ENCODE assay signal across 21 cellular contexts in the genomic region with DNA sequence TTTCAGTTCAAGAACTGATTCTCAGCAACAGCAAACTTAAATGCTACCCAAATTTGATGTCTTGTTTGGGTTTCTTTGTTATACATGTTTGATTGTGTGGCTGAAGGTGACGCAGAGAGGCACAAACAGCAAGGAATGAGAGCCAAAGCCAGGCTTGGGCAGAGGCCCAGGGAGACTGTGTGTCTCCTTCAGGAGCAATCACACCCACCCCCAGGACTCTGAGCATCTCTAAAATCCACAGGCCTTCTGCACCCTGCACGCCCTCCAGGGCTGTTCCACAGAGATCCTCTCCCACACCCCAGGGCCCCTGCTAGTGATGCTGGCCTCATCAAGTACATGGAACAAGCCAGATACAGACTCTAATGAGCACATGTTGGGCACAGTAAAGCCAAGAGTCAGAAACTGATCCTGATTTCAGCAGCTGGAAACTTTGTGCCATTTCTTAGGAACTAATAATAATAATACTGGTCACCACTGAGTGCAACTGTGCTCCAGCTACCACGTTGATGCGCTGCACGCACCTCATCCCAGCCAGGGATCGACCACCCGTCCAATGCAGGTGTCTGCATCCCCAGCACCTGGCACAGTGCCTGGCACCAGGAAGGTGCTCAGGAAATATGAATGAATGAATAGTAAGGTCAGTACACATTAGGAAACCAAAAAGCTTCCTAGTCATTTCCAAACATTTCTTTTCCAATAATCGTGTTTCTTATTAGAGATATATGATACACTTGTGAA. TPM values are rescaled to one million over a fixed set of nuclear protein-coding genes. Genes with fewer than 3 reads are reported as not detected.
DNase-seq lines count a peak whose midpoint lies in the region; ATAC-seq, FAIRE-seq and TF ChIP-seq lines count a peak whose summit lies in the region.
"Had no signal": no experiment of that assay in that cellular context is flagged by ENCODE, and none has a peak within 500 bp of the region (broad histone marks: within the 10 kb centered on the region; RNA-seq: fewer than 3 reads in every experiment).

No MANE protein-coding gene starts in this region.

- H3K4me3 ChIP-seq in PC-3 (ENCODE audit: low read length) (no peak overlapping the region), gastrocnemius medialis (no peak overlapping the region)
- H3K4me3 ChIP-seq: transverse colon had no signal

- no peak overlapping the region for H3K4me2 ChIP-seq in PC-3 (ENCODE audit: low read length)

- peaks cover 9% of the 10 kb centered on the region for H3K36me3 Mint-ChIP-seq in Calu3 (ENCODE audit: insufficient read depth, unreplicated experiment)

- in situ Hi-C loops in gastrocnemius medialis (cut with MboI; ENCODE audit: low sequenced_read_pairs in 4 of 4), result no loop called here

- intact Hi-C loops in Calu3 (cut with micrococcal nuclease; ENCODE audit: unreplicated experiment) (no loop called here), PC-3 (cut with micrococcal nuclease) (no loop called here), gastrocnemius medialis (cut with DNase I; ENCODE audit: low total_unique reads) (no loop called here)

- H3K27ac ChIP-seq in PC-3 (ENCODE audit: low read length) (peak overlapping the region; percentile 90), gastrocnemius medialis (peak overlapping the region; percentile 79 to 92 (median 86))

- no peak for TF ChIP-seq POLR2A in gastrocnemius medialis (IDR thresholded peaks at IDR 0.05)

- peak overlapping the region; percentile 92 for H3K27ac Mint-ChIP-seq in Calu3 (ENCODE audit: unreplicated experiment)
- H3K27ac Mint-ChIP-seq: nephron progenitor cell had no signal

- peaks cover 25% of the 10 kb centered on the region for H3K4me1 Mint-ChIP-seq in Calu3 (ENCODE audit: low read depth, unreplicated experiment)

- ATAC-seq in PC-3, result no peak
- ATAC-seq in gastrocnemius medialis, result no peak
- no peak for ATAC-seq in HG02798 (IDR thresholded peaks at IDR 0.05; ENCODE audit: poor library complexity, unreplicated experiment)

- no peak overlapping the region for H2AFZ ChIP-seq in PC-3 (ENCODE audit: low read length)

- H3K4me1 ChIP-seq in PC-3 (ENCODE audit: insufficient read depth, low read length), result peaks cover 16% of the 10 kb centered on the region
- H3K4me1 ChIP-seq in gastrocnemius medialis, result peaks cover 18 to 24% of the 10 kb centered on the region in 2 donors
- H3K4me1 ChIP-seq: transverse colon had no signal

- H4K20me1 ChIP-seq in PC-3 (ENCODE audit: low read length), result no peaks in the 10 kb centered on the region

- POLR2A ChIA-PET in PC-3 (lab: Charles Lee; ENCODE audit: unreplicated experiment), result no interaction called here

- H3K79me2 ChIP-seq in PC-3 (ENCODE audit: low read length), result no peaks in the 10 kb centered on the region

- TF ChIP-seq CTCF in Calu3 (IDR thresholded peaks at IDR 0.05; ENCODE audit: unreplicated experiment), result no peak
- TF ChIP-seq CTCF in PC-3 (conservative IDR thresholded peaks at IDR 0.05; ENCODE audit: low read depth, low read length), result no peak
- TF ChIP-seq CTCF in gastrocnemius medialis (IDR thresholded peaks at IDR 0.05 in 4 of 5, conservative IDR thresholded peaks at IDR 0.05 in 1 of 5), result no peak
- TF ChIP-seq CTCF in D721Med (IDR thresholded peaks at IDR 0.05; ENCODE audit: insufficient read depth, missing control alignments), result no peak

- BruUV-seq in Calu3 (replicated peaks; lab: Mats Ljungman, UMichigan), result no TSS peak
- BruUV-seq in PC-3 (replicated peaks; lab: Mats Ljungman, UMichigan), result no TSS peak

- H3F3A ChIP-seq in PC-3 (ENCODE audit: low read length, unreplicated experiment), result no peaks in the 10 kb centered on the region

- no peaks in the 10 kb centered on the region for H3K27me3 Mint-ChIP-seq in Calu3 (ENCODE audit: unreplicated experiment)
- H3K27me3 Mint-ChIP-seq: central memory CD8-positive, alpha-beta T cell had no signal

- H3K27me3 ChIP-seq in PC-3 (ENCODE audit: low read length), result no peaks in the 10 kb centered on the region
- no peaks in the 10 kb centered on the region for H3K27me3 ChIP-seq in gastrocnemius medialis
- H3K27me3 ChIP-seq: transverse colon had no signal

- no peak overlapping the region; the same call in 1 of the 2 replicates for H3K9ac ChIP-seq in PC-3 (ENCODE audit: low read length)

- no peaks in the 10 kb centered on the region for H3K36me3 ChIP-seq in PC-3 (ENCODE audit: low read depth, low read length)
- no peaks in the 10 kb centered on the region for H3K36me3 ChIP-seq in gastrocnemius medialis
- H3K36me3 ChIP-seq: transverse colon had no signal

- CTCF ChIA-PET in Calu3 (lab: Charles Lee) (interaction anchor here (0.5 to 1.8 kb wide), 4 partner anchors 16 to 443 kb away, joined by 3 to 8 read pairs (median 5); no protein-coding TSS in a partner anchor), PC-3 (lab: Charles Lee) (interaction anchor here (0.6 kb wide), 1 partner anchor 16 kb away, joined by 3 read pairs; no protein-coding TSS in a partner anchor)

- FAIRE-seq in D721Med (lab: Jason Lieb, UNC), result no peak
- FAIRE-seq: TTC549 had no signal

- no peak overlapping the region for H3K4me3 Mint-ChIP-seq in Calu3 (ENCODE audit: low read depth, unreplicated experiment)
- H3K4me3 Mint-ChIP-seq: central memory CD8-positive, alpha-beta T cell; nephron progenitor cell had no signal

- H3K9me2 ChIP-seq in PC-3 (replicated peaks; ENCODE audit: low read length), result no peaks in the 10 kb centered on the region

- H3K9me3 ChIP-seq in PC-3 (ENCODE audit: low read length), result no peaks in the 10 kb centered on the region
- no peaks in the 10 kb centered on the region for H3K9me3 ChIP-seq in gastrocnemius medialis
- H3K9me3 ChIP-seq: transverse colon had no signal

- H3K9me3 Mint-ChIP-seq in Calu3 (ENCODE audit: low read depth, unreplicated experiment), result no peaks in the 10 kb centered on the region
- H3K9me3 Mint-ChIP-seq: central memory CD8-positive, alpha-beta T cell; nephron progenitor cell had no signal

- DNase-seq in Calu3 (no peak), PC-3 (no peak), cerebellar cortex (ENCODE audit: low spot score) (peak; percentile 36), gastrocnemius medialis (no peak), NCI-H1694 treated with DMSO at 0.1 percent for 48 hours (lab: John Stamatoyannopoulos, UW) (no peak), D721Med (ENCODE audit: insufficient read length, low spot score) (no peak), hepatic stellate cell (ENCODE audit: low spot score) (no peak)
- DNase-seq: DMS79 treated with DMSO at 0.1 percent for 48 hours; IMR-90; mesendoderm; MM.1S; NCI-H1436 treated with DMSO at 0.1 percent for 48 hours; NCI-H2171 treated with DMSO at 0.1 percent for 48 hours; nephron progenitor cell; Right ventricle myocardium superior; stimulated activated CD4-positive, alpha-beta T cell treated with anti-CD3 and anti-CD28 coated beads, Interleukin-2, amount 100 ng/mL, for 24 hours; stimulated activated naive CD4-positive, alpha-beta T cell; transverse colon had no signal

RNA-seq across cellular contexts. Expression of a gene that starts 54.6 kb away (rescaled TPM):
- 13.6 and 16.8 TPM in 2 replicates for total RNA-seq in Calu3 (2022)
- 3.9 and 7.0 TPM in 2 replicates for total RNA-seq in PC-3 (2014; rRNA removed)
- 1 to 10 TPM in 1 of 4 donors, under 1 TPM in 3; 0.25 to 2.1 (median 0.66) TPM for total RNA-seq in gastrocnemius medialis

RNA-seq across cellular contexts. Expression of a gene that starts 55.2 kb away (rescaled TPM):
- 377 and 410 TPM in 2 replicates for total RNA-seq in Calu3 (2022)
- total RNA-seq in PC-3 (2014; rRNA removed), result 193 and 220 TPM in 2 replicates
- total RNA-seq in gastrocnemius medialis, result 100 to 1,000 TPM; 412 to 611 (median 495) TPM
